Comparison of ENCODE assay signal across 10 cellular contexts in genomic region chr3:4776399-4776979, GRCh38.
A peak's percentile ranks its signal among the peaks of the same experiment; 100 is the strongest.
DNase-seq lines count a peak whose midpoint lies in the region; ATAC-seq, FAIRE-seq and TF ChIP-seq lines count a peak whose summit lies in the region.
"Had no signal": no experiment of that assay in that cellular context is flagged by ENCODE, and none has a peak within 500 bp of the region (broad histone marks: within the 10 kb centered on the region; RNA-seq: fewer than 3 reads in every experiment).

No MANE protein-coding gene starts in this region.

- no peak for TF ChIP-seq POLR2A in H54 (IDR thresholded peaks at IDR 0.05; ENCODE audit: low read depth, low read length)

- no peak for FAIRE-seq in H54 (lab: Jason Lieb, UNC)

- no peak for DNase-seq in activated naive CD4-positive, alpha-beta T cell treated with anti-CD3 and anti-CD28 coated beads for 36 hours
- DNase-seq in activated naive CD4-positive, alpha-beta T cell treated with Interleukin-2 at 50 U/mL for 16 hours: no peak
- no peak for DNase-seq in activated CD8-positive, alpha-beta T cell treated with anti-CD3 and anti-CD28 coated beads for 36 hours
- peak; percentile 26 for DNase-seq in superior temporal gyrus (ENCODE audit: extremely low spot score)
- DNase-seq in NCI-H187 treated with DMSO at 0.1 percent for 48 hours (lab: John Stamatoyannopoulos, UW): no peak
- no peak for DNase-seq in H54 (ENCODE audit: insufficient read length, low spot score)
- DNase-seq in pons (ENCODE audit: low spot score): no peak
- DNase-seq: BE2C had no signal

- ATAC-seq in HG02885 (IDR thresholded peaks at IDR 0.05; ENCODE audit: poor library complexity, unreplicated experiment): peak; percentile 50
- no peak for ATAC-seq in activated CD8-positive, alpha-beta T cell treated with anti-CD3 and anti-CD28 coated beads for 36 hours

- peak overlapping the region; percentile 13 for H3K4me3 Mint-ChIP-seq in activated naive CD4-positive, alpha-beta T cell treated with anti-CD3 and anti-CD28 coated beads for 36 hours
- no peak overlapping the region for H3K4me3 Mint-ChIP-seq in activated CD8-positive, alpha-beta T cell treated with anti-CD3 and anti-CD28 coated beads for 36 hours
- H3K4me3 Mint-ChIP-seq: central memory CD8-positive, alpha-beta T cell had no signal

- no peaks in the 10 kb centered on the region for H3K9me3 Mint-ChIP-seq in activated naive CD4-positive, alpha-beta T cell treated with anti-CD3 and anti-CD28 coated beads for 36 hours
- no peaks in the 10 kb centered on the region for H3K9me3 Mint-ChIP-seq in activated CD8-positive, alpha-beta T cell treated with anti-CD3 and anti-CD28 coated beads for 36 hours
- H3K9me3 Mint-ChIP-seq: central memory CD8-positive, alpha-beta T cell had no signal

- peak overlapping the region; percentile 89 for H3K27ac Mint-ChIP-seq in activated naive CD4-positive, alpha-beta T cell treated with anti-CD3 and anti-CD28 coated beads for 36 hours
- H3K27ac Mint-ChIP-seq in activated CD8-positive, alpha-beta T cell treated with anti-CD3 and anti-CD28 coated beads for 36 hours: peak overlapping the region; percentile 93

- intact Hi-C loops in activated naive CD4-positive, alpha-beta T cell treated with anti-CD3 and anti-CD28 coated beads for 36 hours (cut with micrococcal nuclease): loop anchor here (1.0 to 2.0 kb wide), 5 partner anchors 54 to 280 kb away; no protein-coding TSS in a partner anchor
- intact Hi-C loops in activated CD8-positive, alpha-beta T cell treated with anti-CD3 and anti-CD28 coated beads for 36 hours (cut with micrococcal nuclease): loop anchor here (2.0 kb wide), 1 partner anchor 36 kb away; no protein-coding TSS in a partner anchor

- peaks cover 34% of the 10 kb centered on the region for H3K4me1 Mint-ChIP-seq in activated naive CD4-positive, alpha-beta T cell treated with anti-CD3 and anti-CD28 coated beads for 36 hours (ENCODE audit: low read depth)
- H3K4me1 Mint-ChIP-seq in activated CD8-positive, alpha-beta T cell treated with anti-CD3 and anti-CD28 coated beads for 36 hours (ENCODE audit: low read depth): peaks cover 49% of the 10 kb centered on the region
- H3K4me1 Mint-ChIP-seq: central memory CD8-positive, alpha-beta T cell had no signal

- TF ChIP-seq CTCF in activated CD8-positive, alpha-beta T cell treated with anti-CD3 and anti-CD28 coated beads for 36 hours (IDR thresholded peaks at IDR 0.05): no peak

- peaks cover 26% of the 10 kb centered on the region for H3K36me3 Mint-ChIP-seq in activated naive CD4-positive, alpha-beta T cell treated with anti-CD3 and anti-CD28 coated beads for 36 hours (ENCODE audit: low read depth)
- H3K36me3 Mint-ChIP-seq in activated CD8-positive, alpha-beta T cell treated with anti-CD3 and anti-CD28 coated beads for 36 hours (ENCODE audit: low read depth): peaks cover 48% of the 10 kb centered on the region

- H3K27me3 Mint-ChIP-seq in activated naive CD4-positive, alpha-beta T cell treated with anti-CD3 and anti-CD28 coated beads for 36 hours (ENCODE audit: low read depth): no peaks in the 10 kb centered on the region
- no peaks in the 10 kb centered on the region for H3K27me3 Mint-ChIP-seq in activated CD8-positive, alpha-beta T cell treated with anti-CD3 and anti-CD28 coated beads for 36 hours
- H3K27me3 Mint-ChIP-seq: central memory CD8-positive, alpha-beta T cell had no signal

- POLR2A ChIA-PET in activated CD8-positive, alpha-beta T cell treated with anti-CD3 and anti-CD28 coated beads for 36 hours (lab: Charles Lee): interaction anchor here (0.5 to 1.0 kb wide), 5 partner anchors 34 to 256 kb away, joined by 3 to 4 read pairs (median 3); no protein-coding TSS in a partner anchor

- CTCF ChIA-PET in activated naive CD4-positive, alpha-beta T cell treated with anti-CD3 and anti-CD28 coated beads for 36 hours (lab: Charles Lee): interaction anchor here (0.6 to 2.2 kb wide), 7 partner anchors 12 to 200 kb away, joined by 3 to 8 read pairs (median 4); no protein-coding TSS in a partner anchor
- CTCF ChIA-PET in activated CD8-positive, alpha-beta T cell treated with anti-CD3 and anti-CD28 coated beads for 36 hours (lab: Charles Lee): interaction anchor here (0.7 to 1.0 kb wide), 2 partner anchors 27 to 123 kb away, joined by 3 to 6 read pairs; no protein-coding TSS in a partner anchor
